In the genomic region with DNA sequence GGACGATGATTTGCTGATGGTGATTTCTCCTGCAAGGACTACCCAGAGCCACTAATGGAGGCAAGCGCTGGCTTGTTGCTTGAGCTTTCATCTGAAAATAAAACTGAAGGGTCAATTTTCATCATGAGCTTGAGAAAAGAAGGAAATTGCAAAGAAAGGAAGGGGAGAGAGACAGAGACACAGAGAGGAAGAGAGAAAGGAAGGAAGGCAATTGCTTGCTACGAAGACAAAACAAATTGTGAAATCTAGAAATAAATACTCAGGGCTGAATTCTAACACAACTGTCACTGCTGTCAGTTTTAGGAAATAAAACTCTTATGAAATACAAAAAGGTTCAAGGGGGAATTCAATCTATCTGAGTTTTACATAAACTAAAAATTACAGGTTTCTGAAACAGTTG, we compare ENCODE assay signal across 1 cellular context.
TF ChIP-seq lines count a peak whose summit lies in the region.

No MANE protein-coding gene starts in this region.

TF ChIP-seq in HepG2, 621 proteins besides CTCF, POLR2A, EP300 and RAD21:
- TF ChIP-seq RBAK (CRISPR knock-in tag; IDR thresholded peaks at IDR 0.05) (no peak), SRSF4 (IDR thresholded peaks at IDR 0.05; ENCODE audit: low read depth, low read length, poor library complexity, severe bottlenecking) (no peak), ZSCAN25 (CRISPR knock-in tag; IDR thresholded peaks at IDR 0.05) (no peak), SOX5 (CRISPR knock-in tag; IDR thresholded peaks at IDR 0.05; ENCODE audit: borderline replicate concordance) (no peak), ZFP82 (CRISPR knock-in tag; IDR thresholded peaks at IDR 0.05; ENCODE audit: borderline replicate concordance) (no peak), SALL1 (CRISPR knock-in tag; IDR thresholded peaks at IDR 0.05) (no peak), HOXA9 (CRISPR knock-in tag; IDR thresholded peaks at IDR 0.05; ENCODE audit: borderline replicate concordance) (no peak), SUZ12 (IDR thresholded peaks at IDR 0.05; ENCODE audit: low read depth, low read length) (no peak), ZNF768 (CRISPR knock-in tag; IDR thresholded peaks at IDR 0.05) (no peak), TAF15 (IDR thresholded peaks at IDR 0.05; ENCODE audit: low read depth, low read length, poor library complexity, severe bottlenecking) (no peak), ERF (CRISPR knock-in tag; IDR thresholded peaks at IDR 0.05) (no peak), CENPX (CRISPR knock-in tag; IDR thresholded peaks at IDR 0.05) (no peak), ZNF432 (CRISPR knock-in tag; IDR thresholded peaks at IDR 0.05; ENCODE audit: borderline replicate concordance) (no peak)
- TF ChIP-seq, protein P1, sequence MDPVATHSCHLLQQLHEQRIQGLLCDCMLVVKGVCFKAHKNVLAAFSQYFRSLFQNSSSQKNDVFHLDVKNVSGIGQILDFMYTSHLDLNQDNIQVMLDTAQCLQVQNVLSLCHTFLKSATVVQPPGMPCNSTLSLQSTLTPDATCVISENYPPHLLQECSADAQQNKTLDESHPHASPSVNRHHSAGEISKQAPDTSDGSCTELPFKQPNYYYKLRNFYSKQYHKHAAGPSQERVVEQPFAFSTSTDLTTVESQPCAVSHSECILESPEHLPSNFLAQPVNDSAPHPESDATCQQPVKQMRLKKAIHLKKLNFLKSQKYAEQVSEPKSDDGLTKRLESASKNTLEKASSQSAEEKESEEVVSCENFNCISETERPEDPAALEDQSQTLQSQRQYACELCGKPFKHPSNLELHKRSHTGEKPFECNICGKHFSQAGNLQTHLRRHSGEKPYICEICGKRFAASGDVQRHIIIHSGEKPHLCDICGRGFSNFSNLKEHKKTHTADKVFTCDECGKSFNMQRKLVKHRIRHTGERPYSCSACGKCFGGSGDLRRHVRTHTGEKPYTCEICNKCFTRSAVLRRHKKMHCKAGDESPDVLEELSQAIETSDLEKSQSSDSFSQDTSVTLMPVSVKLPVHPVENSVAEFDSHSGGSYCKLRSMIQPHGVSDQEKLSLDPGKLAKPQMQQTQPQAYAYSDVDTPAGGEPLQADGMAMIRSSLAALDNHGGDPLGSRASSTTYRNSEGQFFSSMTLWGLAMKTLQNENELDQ (CRISPR knock-in tag; IDR thresholded peaks at IDR 0.05; ENCODE audit: borderline replicate concordance), result no peak
- TF ChIP-seq, protein P2, sequence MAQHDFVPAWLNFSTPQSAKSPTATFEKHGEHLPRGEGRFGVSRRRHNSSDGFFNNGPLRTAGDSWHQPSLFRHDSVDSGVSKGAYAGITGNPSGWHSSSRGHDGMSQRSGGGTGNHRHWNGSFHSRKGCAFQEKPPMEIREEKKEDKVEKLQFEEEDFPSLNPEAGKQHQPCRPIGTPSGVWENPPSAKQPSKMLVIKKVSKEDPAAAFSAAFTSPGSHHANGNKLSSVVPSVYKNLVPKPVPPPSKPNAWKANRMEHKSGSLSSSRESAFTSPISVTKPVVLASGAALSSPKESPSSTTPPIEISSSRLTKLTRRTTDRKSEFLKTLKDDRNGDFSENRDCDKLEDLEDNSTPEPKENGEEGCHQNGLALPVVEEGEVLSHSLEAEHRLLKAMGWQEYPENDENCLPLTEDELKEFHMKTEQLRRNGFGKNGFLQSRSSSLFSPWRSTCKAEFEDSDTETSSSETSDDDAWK (CRISPR knock-in tag; IDR thresholded peaks at IDR 0.05), result no peak
- TF ChIP-seq, protein P3, sequence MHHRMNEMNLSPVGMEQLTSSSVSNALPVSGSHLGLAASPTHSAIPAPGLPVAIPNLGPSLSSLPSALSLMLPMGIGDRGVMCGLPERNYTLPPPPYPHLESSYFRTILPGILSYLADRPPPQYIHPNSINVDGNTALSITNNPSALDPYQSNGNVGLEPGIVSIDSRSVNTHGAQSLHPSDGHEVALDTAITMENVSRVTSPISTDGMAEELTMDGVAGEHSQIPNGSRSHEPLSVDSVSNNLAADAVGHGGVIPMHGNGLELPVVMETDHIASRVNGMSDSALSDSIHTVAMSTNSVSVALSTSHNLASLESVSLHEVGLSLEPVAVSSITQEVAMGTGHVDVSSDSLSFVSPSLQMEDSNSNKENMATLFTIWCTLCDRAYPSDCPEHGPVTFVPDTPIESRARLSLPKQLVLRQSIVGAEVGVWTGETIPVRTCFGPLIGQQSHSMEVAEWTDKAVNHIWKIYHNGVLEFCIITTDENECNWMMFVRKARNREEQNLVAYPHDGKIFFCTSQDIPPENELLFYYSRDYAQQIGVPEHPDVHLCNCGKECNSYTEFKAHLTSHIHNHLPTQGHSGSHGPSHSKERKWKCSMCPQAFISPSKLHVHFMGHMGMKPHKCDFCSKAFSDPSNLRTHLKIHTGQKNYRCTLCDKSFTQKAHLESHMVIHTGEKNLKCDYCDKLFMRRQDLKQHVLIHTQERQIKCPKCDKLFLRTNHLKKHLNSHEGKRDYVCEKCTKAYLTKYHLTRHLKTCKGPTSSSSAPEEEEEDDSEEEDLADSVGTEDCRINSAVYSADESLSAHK (CRISPR knock-in tag; IDR thresholded peaks at IDR 0.05; ENCODE audit: borderline replicate concordance), result no peak
- TF ChIP-seq, protein P4, sequence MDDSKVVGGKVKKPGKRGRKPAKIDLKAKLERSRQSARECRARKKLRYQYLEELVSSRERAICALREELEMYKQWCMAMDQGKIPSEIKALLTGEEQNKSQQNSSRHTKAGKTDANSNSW (CRISPR knock-in tag; IDR thresholded peaks at IDR 0.05; ENCODE audit: borderline replicate concordance), result no peak
- TF ChIP-seq, protein P5, sequence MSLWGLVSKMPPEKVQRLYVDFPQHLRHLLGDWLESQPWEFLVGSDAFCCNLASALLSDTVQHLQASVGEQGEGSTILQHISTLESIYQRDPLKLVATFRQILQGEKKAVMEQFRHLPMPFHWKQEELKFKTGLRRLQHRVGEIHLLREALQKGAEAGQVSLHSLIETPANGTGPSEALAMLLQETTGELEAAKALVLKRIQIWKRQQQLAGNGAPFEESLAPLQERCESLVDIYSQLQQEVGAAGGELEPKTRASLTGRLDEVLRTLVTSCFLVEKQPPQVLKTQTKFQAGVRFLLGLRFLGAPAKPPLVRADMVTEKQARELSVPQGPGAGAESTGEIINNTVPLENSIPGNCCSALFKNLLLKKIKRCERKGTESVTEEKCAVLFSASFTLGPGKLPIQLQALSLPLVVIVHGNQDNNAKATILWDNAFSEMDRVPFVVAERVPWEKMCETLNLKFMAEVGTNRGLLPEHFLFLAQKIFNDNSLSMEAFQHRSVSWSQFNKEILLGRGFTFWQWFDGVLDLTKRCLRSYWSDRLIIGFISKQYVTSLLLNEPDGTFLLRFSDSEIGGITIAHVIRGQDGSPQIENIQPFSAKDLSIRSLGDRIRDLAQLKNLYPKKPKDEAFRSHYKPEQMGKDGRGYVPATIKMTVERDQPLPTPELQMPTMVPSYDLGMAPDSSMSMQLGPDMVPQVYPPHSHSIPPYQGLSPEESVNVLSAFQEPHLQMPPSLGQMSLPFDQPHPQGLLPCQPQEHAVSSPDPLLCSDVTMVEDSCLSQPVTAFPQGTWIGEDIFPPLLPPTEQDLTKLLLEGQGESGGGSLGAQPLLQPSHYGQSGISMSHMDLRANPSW (CRISPR knock-in tag; IDR thresholded peaks at IDR 0.05; ENCODE audit: borderline replicate concordance), result no peak
- TF ChIP-seq, protein P6, sequence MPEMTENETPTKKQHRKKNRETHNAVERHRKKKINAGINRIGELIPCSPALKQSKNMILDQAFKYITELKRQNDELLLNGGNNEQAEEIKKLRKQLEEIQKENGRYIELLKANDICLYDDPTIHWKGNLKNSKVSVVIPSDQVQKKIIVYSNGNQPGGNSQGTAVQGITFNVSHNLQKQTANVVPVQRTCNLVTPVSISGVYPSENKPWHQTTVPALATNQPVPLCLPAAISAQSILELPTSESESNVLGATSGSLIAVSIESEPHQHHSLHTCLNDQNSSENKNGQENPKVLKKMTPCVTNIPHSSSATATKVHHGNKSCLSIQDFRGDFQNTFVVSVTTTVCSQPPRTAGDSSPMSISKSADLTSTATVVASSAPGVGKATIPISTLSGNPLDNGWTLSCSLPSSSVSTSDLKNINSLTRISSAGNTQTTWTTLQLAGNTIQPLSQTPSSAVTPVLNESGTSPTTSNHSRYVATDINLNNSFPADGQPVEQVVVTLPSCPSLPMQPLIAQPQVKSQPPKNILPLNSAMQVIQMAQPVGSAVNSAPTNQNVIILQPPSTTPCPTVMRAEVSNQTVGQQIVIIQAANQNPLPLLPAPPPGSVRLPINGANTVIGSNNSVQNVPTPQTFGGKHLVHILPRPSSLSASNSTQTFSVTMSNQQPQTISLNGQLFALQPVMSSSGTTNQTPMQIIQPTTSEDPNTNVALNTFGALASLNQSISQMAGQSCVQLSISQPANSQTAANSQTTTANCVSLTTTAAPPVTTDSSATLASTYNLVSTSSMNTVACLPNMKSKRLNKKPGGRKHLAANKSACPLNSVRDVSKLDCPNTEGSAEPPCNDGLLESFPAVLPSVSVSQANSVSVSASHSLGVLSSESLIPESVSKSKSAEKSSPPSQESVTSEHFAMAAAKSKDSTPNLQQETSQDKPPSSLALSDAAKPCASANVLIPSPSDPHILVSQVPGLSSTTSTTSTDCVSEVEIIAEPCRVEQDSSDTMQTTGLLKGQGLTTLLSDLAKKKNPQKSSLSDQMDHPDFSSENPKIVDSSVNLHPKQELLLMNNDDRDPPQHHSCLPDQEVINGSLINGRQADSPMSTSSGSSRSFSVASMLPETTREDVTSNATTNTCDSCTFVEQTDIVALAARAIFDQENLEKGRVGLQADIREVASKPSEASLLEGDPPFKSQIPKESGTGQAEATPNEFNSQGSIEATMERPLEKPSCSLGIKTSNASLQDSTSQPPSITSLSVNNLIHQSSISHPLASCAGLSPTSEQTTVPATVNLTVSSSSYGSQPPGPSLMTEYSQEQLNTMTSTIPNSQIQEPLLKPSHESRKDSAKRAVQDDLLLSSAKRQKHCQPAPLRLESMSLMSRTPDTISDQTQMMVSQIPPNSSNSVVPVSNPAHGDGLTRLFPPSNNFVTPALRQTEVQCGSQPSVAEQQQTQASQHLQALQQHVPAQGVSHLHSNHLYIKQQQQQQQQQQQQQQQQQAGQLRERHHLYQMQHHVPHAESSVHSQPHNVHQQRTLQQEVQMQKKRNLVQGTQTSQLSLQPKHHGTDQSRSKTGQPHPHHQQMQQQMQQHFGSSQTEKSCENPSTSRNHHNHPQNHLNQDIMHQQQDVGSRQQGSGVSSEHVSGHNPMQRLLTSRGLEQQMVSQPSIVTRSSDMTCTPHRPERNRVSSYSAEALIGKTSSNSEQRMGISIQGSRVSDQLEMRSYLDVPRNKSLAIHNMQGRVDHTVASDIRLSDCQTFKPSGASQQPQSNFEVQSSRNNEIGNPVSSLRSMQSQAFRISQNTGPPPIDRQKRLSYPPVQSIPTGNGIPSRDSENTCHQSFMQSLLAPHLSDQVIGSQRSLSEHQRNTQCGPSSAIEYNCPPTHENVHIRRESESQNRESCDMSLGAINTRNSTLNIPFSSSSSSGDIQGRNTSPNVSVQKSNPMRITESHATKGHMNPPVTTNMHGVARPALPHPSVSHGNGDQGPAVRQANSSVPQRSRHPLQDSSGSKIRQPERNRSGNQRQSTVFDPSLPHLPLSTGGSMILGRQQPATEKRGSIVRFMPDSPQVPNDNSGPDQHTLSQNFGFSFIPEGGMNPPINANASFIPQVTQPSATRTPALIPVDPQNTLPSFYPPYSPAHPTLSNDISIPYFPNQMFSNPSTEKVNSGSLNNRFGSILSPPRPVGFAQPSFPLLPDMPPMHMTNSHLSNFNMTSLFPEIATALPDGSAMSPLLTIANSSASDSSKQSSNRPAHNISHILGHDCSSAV (CRISPR knock-in tag; IDR thresholded peaks at IDR 0.05; ENCODE audit: borderline replicate concordance), result no peak
